18 cellular contexts compared by ENCODE assay signal in the genomic region with DNA sequence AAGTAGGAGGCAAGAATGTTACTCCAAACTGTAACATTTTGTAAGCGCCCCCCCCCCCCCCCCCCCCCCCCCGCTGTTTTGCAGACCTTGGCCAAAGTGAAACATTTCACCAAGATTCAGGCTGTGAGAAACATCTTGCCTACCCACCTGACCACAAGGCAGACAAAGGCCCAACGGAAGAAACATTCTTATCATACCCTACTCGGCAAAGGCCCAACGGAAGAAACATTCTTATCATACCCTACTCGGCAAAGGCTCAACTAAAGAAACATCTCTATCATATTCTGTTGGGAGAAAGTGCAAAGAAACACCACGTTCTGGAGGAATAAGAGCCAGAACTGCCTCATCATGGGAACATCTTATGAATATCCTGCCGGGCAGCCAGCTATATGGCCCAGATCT.
"Had no signal": no experiment of that assay in that cellular context is flagged by ENCODE, and none has a peak within 500 bp of the region (broad histone marks: within the 10 kb centered on the region; RNA-seq: fewer than 3 reads in every experiment).

No MANE protein-coding gene starts in this region.

- H3K36me3 Mint-ChIP-seq: natural killer cell; stimulated activated naive B cell treated with anti-CD40 and anti-IgM and Interleukin-4, amounts not matched to agents 10 μg/mL and 1 μg/mL and 100 μg/mL, for 72 hours had no signal

- H3K9me3 ChIP-seq: esophagus muscularis mucosa, gastrocnemius medialis had no signal

- H3K36me3 ChIP-seq: esophagus muscularis mucosa, gastrocnemius medialis had no signal

- H3K9me3 Mint-ChIP-seq: effector memory CD8-positive, alpha-beta T cell; natural killer cell; neural crest cell; stimulated activated naive B cell treated with anti-CD40 and anti-IgM and Interleukin-4, amounts not matched to agents 10 μg/mL and 1 μg/mL and 100 μg/mL, for 72 hours; stimulated activated naive CD8-positive, alpha-beta T cell treated with anti-CD3 and anti-CD28 coated beads, Interleukin-15, amount 100 ng/mL, for 72 hours had no signal

- H3K27me3 ChIP-seq: esophagus muscularis mucosa, gastrocnemius medialis had no signal

- H3K27me3 Mint-ChIP-seq: effector memory CD8-positive, alpha-beta T cell; stimulated activated naive B cell treated with anti-CD40 and anti-IgM and Interleukin-4, amounts not matched to agents 10 μg/mL and 1 μg/mL and 100 μg/mL, for 72 hours; stimulated activated naive CD8-positive, alpha-beta T cell treated with anti-CD3 and anti-CD28 coated beads, Interleukin-15, amount 100 ng/mL, for 72 hours had no signal

- H3K27ac Mint-ChIP-seq: effector memory CD8-positive, alpha-beta T cell; natural killer cell; stimulated activated naive B cell treated with anti-CD40 and anti-IgM and Interleukin-4, amounts not matched to agents 10 μg/mL and 1 μg/mL and 100 μg/mL, for 72 hours; stimulated activated naive CD8-positive, alpha-beta T cell treated with anti-CD3 and anti-CD28 coated beads, Interleukin-15, amount 100 ng/mL, for 72 hours had no signal

- H3K27ac ChIP-seq: epithelial cell of prostate, esophagus muscularis mucosa, gastrocnemius medialis, skin epidermis had no signal

- H3K4me3 Mint-ChIP-seq: effector memory CD8-positive, alpha-beta T cell; natural killer cell; neural crest cell; stimulated activated naive B cell treated with anti-CD40 and anti-IgM and Interleukin-4, amounts not matched to agents 10 μg/mL and 1 μg/mL and 100 μg/mL, for 72 hours; stimulated activated naive CD8-positive, alpha-beta T cell treated with anti-CD3 and anti-CD28 coated beads, Interleukin-15, amount 100 ng/mL, for 72 hours had no signal

- H3K4me3 ChIP-seq: esophagus muscularis mucosa, gastrocnemius medialis, skin epidermis had no signal

- H3K4me1 Mint-ChIP-seq: natural killer cell; neural crest cell; stimulated activated naive B cell treated with anti-CD40 and anti-IgM and Interleukin-4, amounts not matched to agents 10 μg/mL and 1 μg/mL and 100 μg/mL, for 72 hours; stimulated activated naive CD8-positive, alpha-beta T cell treated with anti-CD3 and anti-CD28 coated beads, Interleukin-15, amount 100 ng/mL, for 72 hours had no signal

- H3K4me1 ChIP-seq: esophagus muscularis mucosa, gastrocnemius medialis had no signal

- ATAC-seq: effector memory CD8-positive, alpha-beta T cell; gastrocnemius medialis; left lobe of liver; natural killer cell; sciatic nerve; stimulated activated naive B cell treated with anti-CD40 and anti-IgM and Interleukin-4, amounts not matched to agents 10 μg/mL and 1 μg/mL and 100 μg/mL, for 72 hours; stimulated activated naive CD8-positive, alpha-beta T cell treated with anti-CD3 and anti-CD28 coated beads, Interleukin-15, amount 100 ng/mL, for 72 hours had no signal

- DNase-seq: effector memory CD8-positive, alpha-beta T cell; gastrocnemius medialis; glutamatergic neuron; islet precursor cell; mammary epithelial cell; natural killer cell; posterior cingulate gyrus; stimulated activated CD4-positive, alpha-beta T cell treated with anti-CD3 and anti-CD28 coated beads, Interleukin-2, amount 100 ng/mL, for 24 hours; stimulated activated CD4-positive, alpha-beta T cell treated with anti-CD3 and anti-CD28 coated beads, Interleukin-4, amount 100 ng/mL, for 4 hours; stimulated activated naive B cell treated with anti-CD40 and anti-IgM and Interleukin-4, amounts not matched to agents 10 μg/mL and 1 μg/mL and 100 μg/mL, for 72 hours; stimulated activated naive CD8-positive, alpha-beta T cell treated with anti-CD3 and anti-CD28 coated beads, Interleukin-15, amount 100 ng/mL, for 72 hours; trophoblast cell had no signal
